ENCODE assay signal across 19 cellular contexts in the genomic region with DNA sequence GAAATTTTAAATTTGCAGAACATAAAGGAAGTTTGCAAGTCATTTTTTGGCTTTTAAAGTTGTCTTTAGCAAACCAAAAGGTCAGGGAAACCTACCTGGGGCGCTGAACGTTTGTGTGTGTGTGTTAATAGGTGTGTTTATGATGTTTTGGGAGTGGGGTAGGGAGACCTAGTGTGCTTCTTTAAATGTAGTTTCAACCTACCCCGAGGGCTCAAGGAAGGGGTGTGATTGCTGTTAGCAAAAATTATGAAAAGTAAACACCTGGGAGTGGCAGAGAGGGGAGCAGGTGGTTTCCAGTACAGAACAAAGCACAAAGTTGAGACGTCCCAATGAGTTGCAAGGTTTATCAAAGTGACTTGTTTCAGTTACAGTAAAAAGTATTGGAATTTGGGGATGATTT.
"Had no signal": no experiment of that assay in that cellular context is flagged by ENCODE, and none has a peak within 500 bp of the region (broad histone marks: within the 10 kb centered on the region; RNA-seq: fewer than 3 reads in every experiment).

No MANE protein-coding gene starts in this region.

- ATAC-seq: activated CD4-positive, alpha-beta T cell treated with anti-CD3 and anti-CD28 coated beads for 36 hours; activated CD8-positive, alpha-beta memory T cell treated with anti-CD3 and anti-CD28 coated beads, Interleukin-2, amount 10 ng/mL, durations not matched to agents 7 days and 5 days; left cardiac atrium; lower lobe of right lung had no signal

- H3K27me3 ChIP-seq: stomach had no signal

- H3K4me3 Mint-ChIP-seq: activated CD4-positive, alpha-beta memory T cell treated with anti-CD3 and anti-CD28 coated beads for 36 hours; activated CD4-positive, alpha-beta T cell treated with anti-CD3 and anti-CD28 coated beads for 36 hours; activated CD8-positive, alpha-beta memory T cell treated with anti-CD3 and anti-CD28 coated beads, Interleukin-2, amount 10 ng/mL, durations not matched to agents 7 days and 5 days; activated naive CD4-positive, alpha-beta T cell treated with anti-CD3 and anti-CD28 coated beads, Interleukin-2, amount 10 ng/mL, durations not matched to agents 7 days and 5 days; naive B cell had no signal

- H3K27ac Mint-ChIP-seq: activated CD4-positive, alpha-beta memory T cell treated with anti-CD3 and anti-CD28 coated beads for 36 hours; activated CD4-positive, alpha-beta T cell treated with anti-CD3 and anti-CD28 coated beads for 36 hours; activated CD8-positive, alpha-beta memory T cell treated with anti-CD3 and anti-CD28 coated beads, Interleukin-2, amount 10 ng/mL, durations not matched to agents 7 days and 5 days; activated naive CD4-positive, alpha-beta T cell treated with anti-CD3 and anti-CD28 coated beads, Interleukin-2, amount 10 ng/mL, durations not matched to agents 7 days and 5 days; activated T-helper 2 cell treated with anti-CD3 and anti-CD28 coated beads, Interferon-gamma antibody, Interleukin-2, Interleukin-4, amounts not matched to agents 10 μg/mL and 5 μg/mL and 100 μg/mL, durations not matched to agents 14 hours and 24 hours and 36 hours; naive B cell had no signal

- H3K4me1 ChIP-seq: parathyroid adenoma had no signal

- H3K9ac ChIP-seq: parathyroid adenoma had no signal

- DNase-seq: activated CD4-positive, alpha-beta memory T cell treated with anti-CD3 and anti-CD28 coated beads for 36 hours; activated CD4-positive, alpha-beta T cell treated with anti-CD3 and anti-CD28 coated beads for 36 hours; activated CD8-positive, alpha-beta memory T cell treated with anti-CD3 and anti-CD28 coated beads, Interleukin-2, amount 10 ng/mL, durations not matched to agents 7 days and 5 days; activated naive CD4-positive, alpha-beta T cell treated with anti-CD3 and anti-CD28 coated beads, Interleukin-2, amount 10 ng/mL, durations not matched to agents 7 days and 5 days; activated T-cell treated with anti-CD3 and anti-CD28 coated beads, Interleukin-2, amount 50 U/mL, for 1 hour; foreskin melanocyte; head of caudate nucleus; left cardiac atrium; lower lobe of right lung; midbrain; naive B cell; stimulated activated CD4-positive, alpha-beta T cell treated with anti-CD3 and anti-CD28 coated beads, Interleukin-1b, Interleukin-23, amount 100 ng/mL, for 48 hours; stomach; T-helper 1 cell had no signal

- H3K27ac ChIP-seq: lower lobe of right lung, parathyroid adenoma, stomach, thoracic aorta, VCaP had no signal

- H3K27me3 Mint-ChIP-seq: activated CD4-positive, alpha-beta memory T cell treated with anti-CD3 and anti-CD28 coated beads for 36 hours; activated CD4-positive, alpha-beta T cell treated with anti-CD3 and anti-CD28 coated beads for 36 hours; activated CD8-positive, alpha-beta memory T cell treated with anti-CD3 and anti-CD28 coated beads, Interleukin-2, amount 10 ng/mL, durations not matched to agents 7 days and 5 days had no signal

- FAIRE-seq: astrocyte had no signal

- H3K4me3 ChIP-seq: lower lobe of right lung, stomach, thoracic aorta had no signal

- H3K36me3 ChIP-seq: lower lobe of right lung, stomach, thoracic aorta had no signal

- H3K9me3 ChIP-seq: lower lobe of right lung, stomach, thoracic aorta had no signal

- H3K79me2 ChIP-seq: parathyroid adenoma had no signal

- H2AFZ ChIP-seq: parathyroid adenoma had no signal
